8 cellular contexts compared by ENCODE assay signal in the genomic region with DNA sequence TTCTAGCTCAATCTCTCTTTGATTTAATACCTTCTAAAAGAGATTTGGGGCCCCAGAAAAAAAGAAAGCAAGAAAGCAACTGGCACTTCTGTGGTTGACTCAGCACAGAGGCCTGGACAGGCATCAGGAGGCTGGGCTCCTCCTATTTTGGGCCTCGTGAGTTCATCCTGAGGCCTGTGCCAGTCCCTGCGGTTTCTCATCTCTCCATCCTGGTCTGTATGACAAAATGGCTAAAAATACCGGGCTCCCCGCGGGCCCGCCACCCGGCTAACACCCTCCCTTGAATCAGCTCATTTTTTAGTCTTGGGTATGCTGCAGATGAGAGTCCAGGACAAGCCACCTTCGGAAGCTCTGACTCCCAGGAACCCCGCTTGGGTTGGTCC.
DNase-seq lines count a peak whose midpoint lies in the region; ATAC-seq and TF ChIP-seq lines count a peak whose summit lies in the region.
"Had no signal": no experiment of that assay in that cellular context is flagged by ENCODE, and none has a peak within 500 bp of the region (broad histone marks: within the 10 kb centered on the region; RNA-seq: fewer than 3 reads in every experiment).

No MANE protein-coding gene starts in this region.

- H3K9me3 Mint-ChIP-seq in GM23338: no peaks in the 10 kb centered on the region; the same call in 2 of the 3 replicates
- no peaks in the 10 kb centered on the region for H3K9me3 Mint-ChIP-seq in stimulated activated naive B cell treated with anti-CD40 and anti-IgM and Interleukin-4, amounts not matched to agents 10 μg/mL and 1 μg/mL and 100 μg/mL, for 72 hours

- no peaks in the 10 kb centered on the region for H3K79me2 ChIP-seq in GM23338 (replicated peaks; ENCODE audit: insufficient read depth)

- no peaks in the 10 kb centered on the region for H3K27me3 ChIP-seq in GM23338 (ENCODE audit: insufficient read depth)
- H3K27me3 ChIP-seq in RWPE2 (ENCODE audit: insufficient read depth, poor library complexity, severe bottlenecking): no peaks in the 10 kb centered on the region

- ATAC-seq in GM23338: no peak
- peak; percentile 80 for ATAC-seq in RWPE2 (ENCODE audit: low read depth)
- peak in 1 of 2 donors; percentile 58 for ATAC-seq in stimulated activated naive B cell treated with anti-CD40 and anti-IgM and Interleukin-4, amounts not matched to agents 10 μg/mL and 1 μg/mL and 100 μg/mL, for 72 hours (replicated peaks)

- no peaks in the 10 kb centered on the region for H3K9me3 ChIP-seq in RWPE2 (ENCODE audit: severe bottlenecking)

- H3F3A ChIP-seq in GM23338 (replicated peaks; ENCODE audit: low read depth): no peaks in the 10 kb centered on the region

- H3K4me3 Mint-ChIP-seq in GM23338: no peak overlapping the region
- H3K4me3 Mint-ChIP-seq in stimulated activated naive B cell treated with anti-CD40 and anti-IgM and Interleukin-4, amounts not matched to agents 10 μg/mL and 1 μg/mL and 100 μg/mL, for 72 hours: no peak overlapping the region

- H2AFZ ChIP-seq in GM23338: peak overlapping the region; percentile 56; the same call in 1 of the 2 replicates

- H3K27ac Mint-ChIP-seq in GM23338: no peak overlapping the region
- peak overlapping the region; percentile 20 for H3K27ac Mint-ChIP-seq in stimulated activated naive B cell treated with anti-CD40 and anti-IgM and Interleukin-4, amounts not matched to agents 10 μg/mL and 1 μg/mL and 100 μg/mL, for 72 hours

- DNase-seq in GM23338 (ENCODE audit: low spot score) (no peak), RWPE2 (ENCODE audit: low spot score) (no peak), fibroblast of the aortic adventitia (ENCODE audit: low read depth) (peak; percentile 93), SKM-1 (lab: John Stamatoyannopoulos, UW; ENCODE audit: unreplicated experiment) (no peak), NCI-H2029 treated with DMSO at 0.1 percent for 48 hours (lab: John Stamatoyannopoulos, UW) (no peak), inferior parietal cortex (ENCODE audit: extremely low spot score) (no peak)
- no peak for DNase-seq in stimulated activated naive B cell treated with anti-CD40 and anti-IgM and Interleukin-4, amounts not matched to agents 10 μg/mL and 1 μg/mL and 100 μg/mL, for 72 hours
- DNase-seq: NCI-H1048 had no signal

- H3K4me1 ChIP-seq in GM23338 (ENCODE audit: insufficient read depth) (peaks cover 6% of the 10 kb centered on the region; the same call in 1 of the 2 replicates), RWPE2 (ENCODE audit: insufficient read depth, poor library complexity, severe bottlenecking) (peaks cover 8% of the 10 kb centered on the region)

- no peak overlapping the region for H3K27ac ChIP-seq in GM23338 (ENCODE audit: low read depth)
- H3K27ac ChIP-seq in RWPE2 (ENCODE audit: poor library complexity, severe bottlenecking): peak overlapping the region; percentile 22

- peaks cover 9% of the 10 kb centered on the region for H3K27me3 Mint-ChIP-seq in GM23338 (ENCODE audit: insufficient read depth, low read depth, poor library complexity)
- peaks cover 0 to 5% of the 10 kb centered on the region in 2 donors for H3K27me3 Mint-ChIP-seq in stimulated activated naive B cell treated with anti-CD40 and anti-IgM and Interleukin-4, amounts not matched to agents 10 μg/mL and 1 μg/mL and 100 μg/mL, for 72 hours

- no peaks in the 10 kb centered on the region for H3K36me3 ChIP-seq in GM23338 (ENCODE audit: insufficient read depth)
- no peaks in the 10 kb centered on the region for H3K36me3 ChIP-seq in RWPE2 (ENCODE audit: low read depth)

- no peaks in the 10 kb centered on the region for H3K36me3 Mint-ChIP-seq in GM23338 (ENCODE audit: low read depth)
- no peaks in the 10 kb centered on the region for H3K36me3 Mint-ChIP-seq in stimulated activated naive B cell treated with anti-CD40 and anti-IgM and Interleukin-4, amounts not matched to agents 10 μg/mL and 1 μg/mL and 100 μg/mL, for 72 hours

- no peaks in the 10 kb centered on the region for H4K20me1 ChIP-seq in GM23338 (replicated peaks; ENCODE audit: insufficient read depth)

- no peak for TF ChIP-seq CTCF in GM23338 (conservative IDR thresholded peaks at IDR 0.05; ENCODE audit: low read depth in 2 of 2)
- TF ChIP-seq CTCF in RWPE2 (IDR thresholded peaks at IDR 0.05; ENCODE audit: poor library complexity, severe bottlenecking): no peak
- no peak for TF ChIP-seq CTCF in fibroblast of the aortic adventitia (IDR thresholded peaks at IDR 0.05; ENCODE audit: insufficient read depth, low read length)

- H3K4me2 ChIP-seq in GM23338: no peak overlapping the region

- no peak overlapping the region for H3K4me3 ChIP-seq in GM23338
- no peak overlapping the region for H3K4me3 ChIP-seq in RWPE2 (ENCODE audit: severe bottlenecking)
- H3K4me3 ChIP-seq in fibroblast of the aortic adventitia (ENCODE audit: low read depth, low read length): peak overlapping the region; percentile 32

- no peaks in the 10 kb centered on the region for H3K9me2 ChIP-seq in GM23338 (ENCODE audit: insufficient read depth)

- peaks cover 17% of the 10 kb centered on the region for H3K4me1 Mint-ChIP-seq in GM23338
- H3K4me1 Mint-ChIP-seq in stimulated activated naive B cell treated with anti-CD40 and anti-IgM and Interleukin-4, amounts not matched to agents 10 μg/mL and 1 μg/mL and 100 μg/mL, for 72 hours: peaks cover 17 to 22% of the 10 kb centered on the region in 2 donors

TF ChIP-seq in GM23338, 12 proteins besides CTCF, POLR2A, EP300 and RAD21 (continues in another document):
- TF ChIP-seq EZH2phosphoT487 (IDR thresholded peaks at IDR 0.05; ENCODE audit: unreplicated experiment) (no peak), ZNF331 (CRISPR knock-in tag; IDR thresholded peaks at IDR 0.05; ENCODE audit: low read depth) (no peak), CREB1 (CRISPR knock-in tag; IDR thresholded peaks at IDR 0.05; ENCODE audit: low read depth) (no peak), JUNB (IDR thresholded peaks at IDR 0.05; ENCODE audit: unreplicated experiment) (no peak), NANOG (IDR thresholded peaks at IDR 0.05; ENCODE audit: borderline replicate concordance) (no peak), STAT1 (IDR thresholded peaks at IDR 0.05; ENCODE audit: unreplicated experiment) (no peak)
- TF ChIP-seq, protein P1, sequence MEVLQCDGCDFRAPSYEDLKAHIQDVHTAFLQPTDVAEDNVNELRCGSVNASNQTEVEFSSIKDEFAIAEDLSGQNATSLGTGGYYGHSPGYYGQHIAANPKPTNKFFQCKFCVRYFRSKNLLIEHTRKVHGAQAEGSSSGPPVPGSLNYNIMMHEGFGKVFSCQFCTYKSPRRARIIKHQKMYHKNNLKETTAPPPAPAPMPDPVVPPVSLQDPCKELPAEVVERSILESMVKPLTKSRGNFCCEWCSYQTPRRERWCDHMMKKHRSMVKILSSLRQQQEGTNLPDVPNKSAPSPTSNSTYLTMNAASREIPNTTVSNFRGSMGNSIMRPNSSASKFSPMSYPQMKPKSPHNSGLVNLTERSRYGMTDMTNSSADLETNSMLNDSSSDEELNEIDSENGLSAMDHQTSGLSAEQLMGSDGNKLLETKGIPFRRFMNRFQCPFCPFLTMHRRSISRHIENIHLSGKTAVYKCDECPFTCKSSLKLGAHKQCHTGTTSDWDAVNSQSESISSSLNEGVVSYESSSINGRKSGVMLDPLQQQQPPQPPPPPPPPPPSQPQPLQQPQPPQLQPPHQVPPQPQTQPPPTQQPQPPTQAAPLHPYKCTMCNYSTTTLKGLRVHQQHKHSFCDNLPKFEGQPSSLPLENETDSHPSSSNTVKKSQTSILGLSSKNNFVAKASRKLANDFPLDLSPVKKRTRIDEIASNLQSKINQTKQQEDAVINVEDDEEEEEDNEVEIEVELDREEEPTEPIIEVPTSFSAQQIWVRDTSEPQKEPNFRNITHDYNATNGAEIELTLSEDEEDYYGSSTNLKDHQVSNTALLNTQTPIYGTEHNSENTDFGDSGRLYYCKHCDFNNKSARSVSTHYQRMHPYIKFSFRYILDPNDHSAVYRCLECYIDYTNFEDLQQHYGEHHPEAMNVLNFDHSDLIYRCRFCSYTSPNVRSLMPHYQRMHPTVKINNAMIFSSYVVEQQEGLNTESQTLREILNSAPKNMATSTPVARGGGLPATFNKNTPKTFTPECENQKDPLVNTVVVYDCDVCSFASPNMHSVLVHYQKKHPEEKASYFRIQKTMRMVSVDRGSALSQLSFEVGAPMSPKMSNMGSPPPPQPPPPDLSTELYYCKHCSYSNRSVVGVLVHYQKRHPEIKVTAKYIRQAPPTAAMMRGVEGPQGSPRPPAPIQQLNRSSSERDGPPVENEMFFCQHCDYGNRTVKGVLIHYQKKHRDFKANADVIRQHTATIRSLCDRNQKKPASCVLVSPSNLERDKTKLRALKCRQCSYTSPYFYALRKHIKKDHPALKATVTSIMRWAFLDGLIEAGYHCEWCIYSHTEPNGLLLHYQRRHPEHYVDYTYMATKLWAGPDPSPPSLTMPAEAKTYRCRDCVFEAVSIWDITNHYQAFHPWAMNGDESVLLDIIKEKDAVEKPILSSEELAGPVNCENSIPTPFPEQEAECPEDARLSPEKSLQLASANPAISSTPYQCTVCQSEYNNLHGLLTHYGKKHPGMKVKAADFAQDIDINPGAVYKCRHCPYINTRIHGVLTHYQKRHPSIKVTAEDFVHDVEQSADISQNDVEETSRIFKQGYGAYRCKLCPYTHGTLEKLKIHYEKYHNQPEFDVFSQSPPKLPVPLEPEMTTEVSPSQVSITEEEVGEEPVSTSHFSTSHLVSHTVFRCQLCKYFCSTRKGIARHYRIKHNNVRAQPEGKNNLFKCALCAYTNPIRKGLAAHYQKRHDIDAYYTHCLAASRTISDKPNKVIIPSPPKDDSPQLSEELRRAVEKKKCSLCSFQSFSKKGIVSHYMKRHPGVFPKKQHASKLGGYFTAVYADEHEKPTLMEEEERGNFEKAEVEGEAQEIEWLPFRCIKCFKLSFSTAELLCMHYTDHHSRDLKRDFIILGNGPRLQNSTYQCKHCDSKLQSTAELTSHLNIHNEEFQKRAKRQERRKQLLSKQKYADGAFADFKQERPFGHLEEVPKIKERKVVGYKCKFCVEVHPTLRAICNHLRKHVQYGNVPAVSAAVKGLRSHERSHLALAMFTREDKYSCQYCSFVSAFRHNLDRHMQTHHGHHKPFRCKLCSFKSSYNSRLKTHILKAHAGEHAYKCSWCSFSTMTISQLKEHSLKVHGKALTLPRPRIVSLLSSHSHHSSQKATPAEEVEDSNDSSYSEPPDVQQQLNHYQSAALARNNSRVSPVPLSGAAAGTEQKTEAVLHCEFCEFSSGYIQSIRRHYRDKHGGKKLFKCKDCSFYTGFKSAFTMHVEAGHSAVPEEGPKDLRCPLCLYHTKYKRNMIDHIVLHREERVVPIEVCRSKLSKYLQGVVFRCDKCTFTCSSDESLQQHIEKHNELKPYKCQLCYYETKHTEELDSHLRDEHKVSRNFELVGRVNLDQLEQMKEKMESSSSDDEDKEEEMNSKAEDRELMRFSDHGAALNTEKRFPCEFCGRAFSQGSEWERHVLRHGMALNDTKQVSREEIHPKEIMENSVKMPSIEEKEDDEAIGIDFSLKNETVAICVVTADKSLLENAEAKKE (CRISPR knock-in tag; IDR thresholded peaks at IDR 0.05): no peak
